8 cellular contexts compared by ENCODE assay signal in genomic region chr4:3304831-3305609, GRCh38. TPM values are rescaled to one million over a fixed set of nuclear protein-coding genes. Genes with fewer than 3 reads are reported as not detected.
DNase-seq lines count a peak whose midpoint lies in the region; ATAC-seq and TF ChIP-seq lines count a peak whose summit lies in the region.

No MANE protein-coding gene starts in this region.

- H2AFZ ChIP-seq in GM23338 (no peak overlapping the region), SK-N-SH (ENCODE audit: low read depth) (no peak overlapping the region)

- intact Hi-C loops in posterior vena cava (cut with DNase I): no loop called here

- H3K9ac ChIP-seq in SK-N-SH: no peak overlapping the region

- H3K27me3 Mint-ChIP-seq in GM23338 (ENCODE audit: insufficient read depth, low read depth, poor library complexity): peaks cover 25% of the 10 kb centered on the region
- peaks cover 5% of the 10 kb centered on the region for H3K27me3 Mint-ChIP-seq in glutamatergic neuron (ENCODE audit: unreplicated experiment)

- H3K79me2 ChIP-seq in GM23338 (replicated peaks; ENCODE audit: insufficient read depth): peaks cover 21% of the 10 kb centered on the region
- H3K79me2 ChIP-seq in SK-N-SH (ENCODE audit: insufficient read depth): peaks cover 82% of the 10 kb centered on the region

- no peak for TF ChIP-seq EP300 in SK-N-SH (IDR thresholded peaks at IDR 0.05; ENCODE audit: borderline replicate concordance in 1 of 2, low read depth in 1 of 2, low read length in 1 of 2)

- H3K4me1 ChIP-seq in GM23338 (ENCODE audit: insufficient read depth): peaks cover 6% of the 10 kb centered on the region; the same call in 1 of the 2 replicates
- peaks cover 16 to 34% of the 10 kb centered on the region in 2 experiments; a peak in 3 of 4 replicates for H3K4me1 ChIP-seq in SK-N-SH (ENCODE audit: control insufficient read depth in 1 of 2, insufficient read depth in 2 of 2, low read depth in 1 of 2, low read length in 1 of 2)

- POLR2A ChIA-PET in SK-N-SH (lab: Yijun Ruan, JAX): interaction anchor here (0.5 to 1.2 kb wide), 3 partner anchors 11 to 457 kb away, joined by 3 to 4 read pairs (median 3); no protein-coding TSS in a partner anchor

- peaks cover 53% of the 10 kb centered on the region for H3K4me1 Mint-ChIP-seq in GM23338
- H3K4me1 Mint-ChIP-seq in glutamatergic neuron (ENCODE audit: low read depth, unreplicated experiment): peaks cover 54% of the 10 kb centered on the region

- H3K9me3 Mint-ChIP-seq in GM23338 (no peaks in the 10 kb centered on the region), glutamatergic neuron (ENCODE audit: unreplicated experiment) (peaks cover 8% of the 10 kb centered on the region)

- H3K9me2 ChIP-seq in GM23338 (ENCODE audit: insufficient read depth): no peaks in the 10 kb centered on the region
- H3K9me2 ChIP-seq in SK-N-SH: no peaks in the 10 kb centered on the region

- H3K36me3 ChIP-seq in GM23338 (ENCODE audit: insufficient read depth) (no peaks in the 10 kb centered on the region), SK-N-SH (replicated peaks in 1 of 2; ENCODE audit: control insufficient read depth in 1 of 2, insufficient read depth in 2 of 2, low read length in 1 of 2) (no peaks in the 10 kb centered on the region)

- H3K4me2 ChIP-seq in GM23338 (no peak overlapping the region), SK-N-SH (peak overlapping the region; percentile 38; the same call in 1 of the 2 replicates)

- CTCF ChIA-PET in SK-N-SH (lab: Yijun Ruan, JAX): interaction anchor here (1.4 kb wide), 1 partner anchor 10 kb away, joined by 3 read pairs; no protein-coding TSS in a partner anchor

- H3K27me3 ChIP-seq in GM23338 (ENCODE audit: insufficient read depth) (no peaks in the 10 kb centered on the region), SK-N-SH (ENCODE audit: insufficient read depth) (no peaks in the 10 kb centered on the region)

- no peak for DNase-seq in GM23338 (ENCODE audit: low spot score)
- peak; percentile 76 for DNase-seq in SK-N-SH
- no peak for DNase-seq in glutamatergic neuron
- peak; percentile 87 for DNase-seq in posterior vena cava (ENCODE audit: low spot score)
- no peak for DNase-seq in NCI-H2107 (lab: John Stamatoyannopoulos, UW)
- DNase-seq in activated gamma-delta T cell (lab: John Stamatoyannopoulos, UW): no peak

- H3F3A ChIP-seq in GM23338 (replicated peaks; ENCODE audit: low read depth) (no peaks in the 10 kb centered on the region), SK-N-SH (replicated peaks; ENCODE audit: insufficient read depth) (peaks cover 2% of the 10 kb centered on the region)

- WGBS in SK-N-SH (ENCODE audit: low lambda C conversion rate): 90% methylated on average over 17 of the region's 25 CpGs

- no peak overlapping the region for H3K27ac ChIP-seq in GM23338 (ENCODE audit: low read depth)
- H3K27ac ChIP-seq in SK-N-SH (ENCODE audit: low read depth in 2 of 2, low read length in 1 of 2): peak overlapping the region in 1 of 2 experiments; percentile 32; a peak in 2 of 4 replicates

- no peak for TF ChIP-seq CTCF in GM23338 (conservative IDR thresholded peaks at IDR 0.05; ENCODE audit: low read depth in 2 of 2)
- TF ChIP-seq CTCF in SK-N-SH (IDR thresholded peaks at IDR 0.05): no peak
- no peak for TF ChIP-seq CTCF in glutamatergic neuron (IDR thresholded peaks at IDR 0.05; ENCODE audit: partially characterized antibody, unreplicated experiment)

- peak overlapping the region; percentile 59 for H3K27ac Mint-ChIP-seq in GM23338
- H3K27ac Mint-ChIP-seq in glutamatergic neuron (ENCODE audit: unreplicated experiment): peak overlapping the region; percentile 86

- H3K4me3 ChIP-seq in GM23338 (no peak overlapping the region), SK-N-SH (ENCODE audit: low read depth in 2 of 2, low read length in 1 of 2) (no peak overlapping the region)

- H4K20me1 ChIP-seq in GM23338 (replicated peaks; ENCODE audit: insufficient read depth) (0 out of 2 replicates have a peak, but pooled peaks cover 4% of the 10 kb centered on the region), SK-N-SH (ENCODE audit: insufficient read depth) (peaks cover 82% of the 10 kb centered on the region)

- TF ChIP-seq RAD21 in SK-N-SH (IDR thresholded peaks at IDR 0.05; ENCODE audit: low read length): no peak

- H3K36me3 Mint-ChIP-seq in GM23338 (ENCODE audit: low read depth): no peaks in the 10 kb centered on the region
- H3K36me3 Mint-ChIP-seq in glutamatergic neuron (ENCODE audit: unreplicated experiment): no peaks in the 10 kb centered on the region

- H3K4me3 Mint-ChIP-seq in GM23338 (no peak overlapping the region), glutamatergic neuron (ENCODE audit: unreplicated experiment) (peak overlapping the region; percentile 68)

- H3K9me3 ChIP-seq in SK-N-SH: no peaks in the 10 kb centered on the region

- ATAC-seq in GM23338 (no peak), GM18517 (IDR thresholded peaks at IDR 0.05; ENCODE audit: unreplicated experiment) (no peak), GM21423 (IDR thresholded peaks at IDR 0.05; ENCODE audit: unreplicated experiment) (no peak)

TF ChIP-seq in GM23338, 12 proteins besides CTCF, POLR2A, EP300 and RAD21 (continues in another document):
- no peak for TF ChIP-seq POLR2AphosphoS5 (IDR thresholded peaks at IDR 0.05; ENCODE audit: low read depth)
- TF ChIP-seq JUNB (IDR thresholded peaks at IDR 0.05; ENCODE audit: unreplicated experiment): no peak

TF ChIP-seq in SK-N-SH, 30 proteins besides CTCF, POLR2A, EP300 and RAD21:
- TF ChIP-seq USF1 (IDR thresholded peaks at IDR 0.05; ENCODE audit: borderline replicate concordance, low read depth) (peak; percentile 32; the same call in 1 of the 2 replicates), RXRA (IDR thresholded peaks at IDR 0.05; ENCODE audit: borderline replicate concordance, low read depth) (no peak), NRF1 (IDR thresholded peaks at IDR 0.05; ENCODE audit: low read depth, low read length) (no peak)

RNA-seq across cellular contexts. Expression of gene RGS12, which starts 12.2 kb away (rescaled TPM):
- total RNA-seq in GM23338 (2014; rRNA removed; shearing (Covaris generic)): 13.4 and 19.0 TPM in 2 replicates
- polyA plus RNA-seq in GM23338 (2016; fragmentation: Nextera tagmentation; extraction: Ambion mirVana) (8.0 and 8.2 TPM in 2 replicates), SK-N-SH (2012; rRNA removed) (11.4 and 18.4 TPM in 2 replicates)
- 7.2 and 9.5 TPM in 2 replicates for polyA plus RNA-seq in SK-N-SH (2012; cell fraction: cytosol; rRNA removed)
- 50.2 and 78.3 TPM in 2 replicates for polyA plus RNA-seq in SK-N-SH (2012; cell fraction: nucleus; rRNA removed)
- total RNA-seq in glutamatergic neuron (ENCODE audit: unreplicated experiment) (107 TPM), posterior vena cava (10 to 100 TPM; 18.7 to 19.5 TPM)

RNA-seq across cellular contexts. Expression of gene MSANTD1, which starts 56.1 kb away (rescaled TPM):
- 1.0 and 1.2 TPM in 2 replicates for total RNA-seq in GM23338 (2014; rRNA removed; shearing (Covaris generic))
- polyA plus RNA-seq in GM23338 (2016; fragmentation: Nextera tagmentation; extraction: Ambion mirVana) (0.29 and 0.31 TPM in 2 replicates), SK-N-SH (2012; rRNA removed) (0.15 and 0.18 TPM in 2 replicates)
- 0.07 and 0.08 TPM in 2 replicates for polyA plus RNA-seq in SK-N-SH (2012; cell fraction: cytosol; rRNA removed)
- polyA plus RNA-seq in SK-N-SH (2012; cell fraction: nucleus; rRNA removed): 1.6 and 1.8 TPM in 2 replicates
- total RNA-seq in glutamatergic neuron (ENCODE audit: unreplicated experiment) (2.6 TPM), posterior vena cava (1 to 10 TPM in 1 of 2 donors, under 1 TPM in 1; 0.71 to 1.1 TPM)

Comparison
In these comparisons a context has a peak if more than half of its experiments do, and no peak if none do; other contexts are left out.
1. DNase-seq: peak in SK-N-SH (single experiment) and posterior vena cava (single experiment); none in GM23338 (single experiment), glutamatergic neuron (single experiment), NCI-H2107 (single experiment) and activated gamma-delta T cell (single experiment).